Comparison of ENCODE assay signal across 1 cellular context in the genomic region with DNA sequence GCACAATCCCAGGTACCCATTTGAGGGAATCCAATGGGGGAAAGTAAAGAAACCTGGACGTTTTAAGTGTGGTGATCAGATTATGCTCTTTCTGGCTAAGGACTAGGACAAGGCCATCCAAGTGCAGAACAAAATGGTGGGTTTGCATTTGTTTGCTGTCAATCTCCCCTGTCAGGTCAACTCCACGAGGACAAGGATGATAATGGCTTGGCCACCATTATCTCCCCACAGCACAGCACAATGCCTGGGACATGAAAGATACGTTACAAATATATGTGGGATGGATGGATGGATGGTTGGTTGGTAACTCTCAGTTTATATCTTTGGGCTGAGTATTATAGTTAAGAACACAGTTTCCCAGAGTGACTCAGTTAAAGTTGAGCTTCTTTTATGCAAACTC.
TF ChIP-seq lines count a peak whose summit lies in the region.

No MANE protein-coding gene starts in this region.

TF ChIP-seq in K562, 482 proteins besides CTCF, POLR2A, EP300 and RAD21 (continued from another document):
- TF ChIP-seq RCOR1 (IDR thresholded peaks at IDR 0.05; ENCODE audit: borderline replicate concordance in 1 of 2, low read depth in 2 of 2, low read length in 2 of 2) (peak in 1 of 2 experiments; percentile 67; a peak in 1 of 4 replicates), PBX2 (CRISPR knock-in tag; IDR thresholded peaks at IDR 0.05; ENCODE audit: low read depth) (no peak), PBX2 (tag; conservative IDR thresholded peaks at IDR 0.05; ENCODE audit: low read depth) (peak; percentile 82), TAF1 (IDR thresholded peaks at IDR 0.05; ENCODE audit: control insufficient read depth, extremely low read depth, insufficient read depth, low read length, severe bottlenecking) (no peak), XRCC3 (IDR thresholded peaks at IDR 0.05) (no peak), MTA2 (IDR thresholded peaks at IDR 0.05; ENCODE audit: low read depth) (peak; percentile 51; the same call in 1 of the 2 replicates), FIP1L1 (IDR thresholded peaks at IDR 0.05; ENCODE audit: low read depth, low read length, poor library complexity, severe bottlenecking) (no peak), MAZ (CRISPR knock-in tag; conservative IDR thresholded peaks at IDR 0.05 in 1 of 2, IDR thresholded peaks at IDR 0.05 in 1 of 2) (no peak), TRIM24 (IDR thresholded peaks at IDR 0.05) (peak; percentile 38 to 58; a peak in 2 of 4 replicates), RB1 (IDR thresholded peaks at IDR 0.05; ENCODE audit: low read depth) (no peak), TCF15 (CRISPR knock-in tag; IDR thresholded peaks at IDR 0.05) (no peak), ZNF174 (CRISPR knock-in tag; IDR thresholded peaks at IDR 0.05) (no peak), SNIP1 (IDR thresholded peaks at IDR 0.05; ENCODE audit: low read depth) (no peak), CREB5 (CRISPR knock-in tag; IDR thresholded peaks at IDR 0.05) (no peak), ARID3A (IDR thresholded peaks at IDR 0.05; ENCODE audit: borderline replicate concordance, low read depth, low read length) (no peak), KHSRP (IDR thresholded peaks at IDR 0.05) (no peak), CREM (IDR thresholded peaks at IDR 0.05; ENCODE audit: low read depth) (no peak), KLF6 (CRISPR knock-in tag; IDR thresholded peaks at IDR 0.05; ENCODE audit: borderline replicate concordance) (no peak), ZNF263 (CRISPR knock-in tag; IDR thresholded peaks at IDR 0.05; ENCODE audit: borderline replicate concordance) (no peak), CBFA2T3 (IDR thresholded peaks at IDR 0.05) (peak; percentile 89), ATF7 (IDR thresholded peaks at IDR 0.05) (no peak), PYGO2 (tag; IDR thresholded peaks at IDR 0.05) (no peak), STAT5A (IDR thresholded peaks at IDR 0.05; ENCODE audit: borderline replicate concordance, low read length) (peak; percentile 35; the same call in 1 of the 2 replicates), CBX8 (IDR thresholded peaks at IDR 0.05; ENCODE audit: borderline replicate concordance, extremely low read depth, low read depth, low read length, poor library complexity, severe bottlenecking) (no peak), ILF3 (IDR thresholded peaks at IDR 0.05; ENCODE audit: borderline replicate concordance) (no peak), ZNF584 (CRISPR knock-in tag; IDR thresholded peaks at IDR 0.05; ENCODE audit: low read depth) (no peak), GATA2 (CRISPR knock-in tag; IDR thresholded peaks at IDR 0.05) (peak; percentile 78; the same call in 1 of the 2 replicates), SRSF3 (IDR thresholded peaks at IDR 0.05; ENCODE audit: insufficient read depth, low read length) (no peak)
- TF ChIP-seq, protein P1, sequence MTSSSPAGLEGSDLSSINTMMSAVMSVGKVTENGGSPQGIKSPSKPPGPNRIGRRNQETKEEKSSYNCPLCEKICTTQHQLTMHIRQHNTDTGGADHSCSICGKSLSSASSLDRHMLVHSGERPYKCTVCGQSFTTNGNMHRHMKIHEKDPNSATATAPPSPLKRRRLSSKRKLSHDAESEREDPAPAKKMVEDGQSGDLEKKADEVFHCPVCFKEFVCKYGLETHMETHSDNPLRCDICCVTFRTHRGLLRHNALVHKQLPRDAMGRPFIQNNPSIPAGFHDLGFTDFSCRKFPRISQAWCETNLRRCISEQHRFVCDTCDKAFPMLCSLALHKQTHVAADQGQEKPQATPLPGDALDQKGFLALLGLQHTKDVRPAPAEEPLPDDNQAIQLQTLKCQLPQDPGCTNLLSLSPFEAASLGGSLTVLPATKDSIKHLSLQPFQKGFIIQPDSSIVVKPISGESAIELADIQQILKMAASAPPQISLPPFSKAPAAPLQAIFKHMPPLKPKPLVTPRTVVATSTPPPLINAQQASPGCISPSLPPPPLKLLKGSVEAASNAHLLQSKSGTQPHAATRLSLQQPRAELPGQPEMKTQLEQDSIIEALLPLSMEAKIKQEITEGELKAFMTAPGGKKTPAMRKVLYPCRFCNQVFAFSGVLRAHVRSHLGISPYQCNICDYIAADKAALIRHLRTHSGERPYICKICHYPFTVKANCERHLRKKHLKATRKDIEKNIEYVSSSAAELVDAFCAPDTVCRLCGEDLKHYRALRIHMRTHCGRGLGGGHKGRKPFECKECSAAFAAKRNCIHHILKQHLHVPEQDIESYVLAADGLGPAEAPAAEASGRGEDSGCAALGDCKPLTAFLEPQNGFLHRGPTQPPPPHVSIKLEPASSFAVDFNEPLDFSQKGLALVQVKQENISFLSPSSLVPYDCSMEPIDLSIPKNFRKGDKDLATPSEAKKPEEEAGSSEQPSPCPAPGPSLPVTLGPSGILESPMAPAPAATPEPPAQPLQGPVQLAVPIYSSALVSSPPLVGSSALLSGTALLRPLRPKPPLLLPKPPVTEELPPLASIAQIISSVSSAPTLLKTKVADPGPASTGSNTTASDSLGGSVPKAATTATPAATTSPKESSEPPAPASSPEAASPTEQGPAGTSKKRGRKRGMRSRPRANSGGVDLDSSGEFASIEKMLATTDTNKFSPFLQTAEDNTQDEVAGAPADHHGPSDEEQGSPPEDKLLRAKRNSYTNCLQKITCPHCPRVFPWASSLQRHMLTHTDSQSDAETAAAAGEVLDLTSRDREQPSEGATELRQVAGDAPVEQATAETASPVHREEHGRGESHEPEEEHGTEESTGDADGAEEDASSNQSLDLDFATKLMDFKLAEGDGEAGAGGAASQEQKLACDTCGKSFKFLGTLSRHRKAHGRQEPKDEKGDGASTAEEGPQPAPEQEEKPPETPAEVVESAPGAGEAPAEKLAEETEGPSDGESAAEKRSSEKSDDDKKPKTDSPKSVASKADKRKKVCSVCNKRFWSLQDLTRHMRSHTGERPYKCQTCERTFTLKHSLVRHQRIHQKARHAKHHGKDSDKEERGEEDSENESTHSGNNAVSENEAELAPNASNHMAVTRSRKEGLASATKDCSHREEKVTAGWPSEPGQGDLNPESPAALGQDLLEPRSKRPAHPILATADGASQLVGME (CRISPR knock-in tag; IDR thresholded peaks at IDR 0.05): no peak
